Comparison of ENCODE assay signal across 23 cellular contexts in genomic region chrX:9678215-9678980, GRCh38.
A peak's percentile ranks its signal among the peaks of the same experiment; 100 is the strongest.
DNase-seq lines count a peak whose midpoint lies in the region; ATAC-seq and TF ChIP-seq lines count a peak whose summit lies in the region.
"Had no signal": no experiment of that assay in that cellular context is flagged by ENCODE, and none has a peak within 500 bp of the region (broad histone marks: within the 10 kb centered on the region; RNA-seq: fewer than 3 reads in every experiment).

No MANE protein-coding gene starts in this region.

- H3K4me3 ChIP-seq in naive thymus-derived CD4-positive, alpha-beta T cell (ENCODE audit: low read length), result no peak overlapping the region
- H3K4me3 ChIP-seq: BLaER1 treated with 17β-estradiol and CSF1 and Interleukin-3, amounts not matched to agents 10 nM and 100 nM; body of pancreas; lung; upper lobe of left lung had no signal

- no peaks in the 10 kb centered on the region for H3K4me1 ChIP-seq in naive thymus-derived CD4-positive, alpha-beta T cell (ENCODE audit: control insufficient read depth in 2 of 2, insufficient read depth in 2 of 2, low read length in 2 of 2)
- H3K4me1 ChIP-seq: body of pancreas, upper lobe of left lung had no signal

- no peaks in the 10 kb centered on the region for H3K9me3 ChIP-seq in T-helper 17 cell (ENCODE audit: control insufficient read depth, low read length, poor library complexity, severe bottlenecking)
- H3K9me3 ChIP-seq in naive thymus-derived CD4-positive, alpha-beta T cell (ENCODE audit: control insufficient read depth in 2 of 3, low read length in 3 of 3), result no peaks in the 10 kb centered on the region
- H3K9me3 ChIP-seq: body of pancreas, upper lobe of left lung had no signal

- peaks cover 31% of the 10 kb centered on the region for H3K9me3 Mint-ChIP-seq in T-helper 2 cell treated with Interferon-gamma antibody and Interleukin-4, amounts not matched to agents 5 μg/mL and 100 μg/mL, for 36 hours
- H3K9me3 Mint-ChIP-seq in chondrocyte (ENCODE audit: low read depth) (peaks cover 17% of the 10 kb centered on the region), nephron (peaks cover 16% of the 10 kb centered on the region)
- H3K9me3 Mint-ChIP-seq in naive thymus-derived CD4-positive, alpha-beta T cell, result peaks cover 0 to 28% (median 0%) of the 10 kb centered on the region in 11 donors
- H3K9me3 Mint-ChIP-seq: activated naive CD4-positive, alpha-beta T cell treated with anti-CD3 and anti-CD28 coated beads for 36 hours; HFFc6; naive thymus-derived CD8-positive, alpha-beta T cell had no signal

- no peaks in the 10 kb centered on the region for H3K27me3 ChIP-seq in naive thymus-derived CD4-positive, alpha-beta T cell (ENCODE audit: control insufficient read depth in 2 of 2, insufficient read depth in 2 of 2, low read length in 2 of 2)
- H3K27me3 ChIP-seq: BLaER1 treated with 17β-estradiol and CSF1 and Interleukin-3, amounts not matched to agents 10 nM and 100 nM; body of pancreas; upper lobe of left lung had no signal

- H3K27me3 Mint-ChIP-seq in T-helper 2 cell treated with Interferon-gamma antibody and Interleukin-4, amounts not matched to agents 5 μg/mL and 100 μg/mL, for 36 hours (ENCODE audit: low read depth), result no peaks in the 10 kb centered on the region
- H3K27me3 Mint-ChIP-seq in T-helper 17 cell (no peaks in the 10 kb centered on the region), chondrocyte (ENCODE audit: low read depth) (no peaks in the 10 kb centered on the region), nephron (ENCODE audit: low read depth) (peaks cover 3% of the 10 kb centered on the region)
- H3K27me3 Mint-ChIP-seq in naive thymus-derived CD4-positive, alpha-beta T cell, result no peaks in the 10 kb centered on the region
- H3K27me3 Mint-ChIP-seq: naive thymus-derived CD8-positive, alpha-beta T cell had no signal

- H3K4me1 Mint-ChIP-seq in T-helper 2 cell treated with Interferon-gamma antibody and Interleukin-4, amounts not matched to agents 5 μg/mL and 100 μg/mL, for 36 hours (ENCODE audit: low read depth), result peaks cover 22% of the 10 kb centered on the region
- H3K4me1 Mint-ChIP-seq in T-helper 17 cell (peaks cover 10% of the 10 kb centered on the region), chondrocyte (ENCODE audit: low read depth) (peaks cover 12% of the 10 kb centered on the region), nephron (peaks cover 25% of the 10 kb centered on the region)
- H3K4me1 Mint-ChIP-seq in naive thymus-derived CD4-positive, alpha-beta T cell, result peaks cover 0 to 35% (median 19%) of the 10 kb centered on the region in 7 donors

- ATAC-seq in T-helper 17 cell (no peak), HG03280 (IDR thresholded peaks at IDR 0.05; ENCODE audit: unreplicated experiment) (no peak)
- no peak for ATAC-seq in naive thymus-derived CD4-positive, alpha-beta T cell
- ATAC-seq: body of pancreas had no signal

- no peak for DNase-seq in T-helper 2 cell treated with Interferon-gamma antibody and Interleukin-4, amounts not matched to agents 5 μg/mL and 100 μg/mL, for 36 hours (ENCODE audit: low spot score)
- DNase-seq in T-helper 2 cell (no peak), T-helper 17 cell (no peak), chondrocyte (ENCODE audit: low spot score) (no peak), posterior vena cava (ENCODE audit: low spot score) (no peak)
- no peak for DNase-seq in naive thymus-derived CD4-positive, alpha-beta T cell
- DNase-seq: activated CD4-positive, CD25-positive, alpha-beta regulatory T cell treated with anti-CD3 and anti-CD28 coated beads, Interleukin-2, amount 50 U/mL, for 72 hours; activated CD8-positive, alpha-beta memory T cell treated with anti-CD3 and anti-CD28 coated beads, Interleukin-2, amount 50 U/mL, for 4 hours; activated naive CD4-positive, alpha-beta T cell treated with anti-CD3 and anti-CD28 coated beads for 36 hours; body of pancreas; foreskin fibroblast; HFFc6; hippocampal formation; naive thymus-derived CD8-positive, alpha-beta T cell; NCI-H524 treated with DMSO at 0.1 percent for 48 hours; OCI-M1; posterior cingulate gyrus; SIG-M5; upper lobe of left lung had no signal

- peak overlapping the region; percentile 61 for H3K4me3 Mint-ChIP-seq in T-helper 2 cell treated with Interferon-gamma antibody and Interleukin-4, amounts not matched to agents 5 μg/mL and 100 μg/mL, for 36 hours
- H3K4me3 Mint-ChIP-seq in T-helper 17 cell (no peak overlapping the region), chondrocyte (ENCODE audit: unreplicated experiment) (no peak overlapping the region), nephron (no peak overlapping the region)
- H3K4me3 Mint-ChIP-seq in naive thymus-derived CD4-positive, alpha-beta T cell, result peak overlapping the region in 1 of 10 donors; percentile 63
- H3K4me3 Mint-ChIP-seq: activated naive CD4-positive, alpha-beta T cell treated with anti-CD3 and anti-CD28 coated beads for 36 hours; HFFc6 had no signal

- peaks cover 0 to 9% (median 0%) of the 10 kb centered on the region in 3 experiments for H3K36me3 ChIP-seq in naive thymus-derived CD4-positive, alpha-beta T cell (ENCODE audit: control insufficient read depth in 2 of 3, insufficient read depth in 3 of 3, low read length in 3 of 3)
- H3K36me3 ChIP-seq: upper lobe of left lung had no signal

- no peak overlapping the region for H3K27ac ChIP-seq in naive thymus-derived CD4-positive, alpha-beta T cell (ENCODE audit: low read depth, low read length)
- H3K27ac ChIP-seq: body of pancreas, upper lobe of left lung had no signal

- CTCF ChIA-PET in naive thymus-derived CD4-positive, alpha-beta T cell (lab: Charles Lee), result interaction anchor here (0.6 kb wide), 1 partner anchor 813 kb away, joined by 3 read pairs; no protein-coding TSS in a partner anchor

- intact Hi-C loops in posterior vena cava (cut with DNase I), result no loop called here
- intact Hi-C loops in naive thymus-derived CD4-positive, alpha-beta T cell (cut with micrococcal nuclease), result loop anchor here in 1 of 2 donors (5.0 to 10.0 kb wide), 2 partner anchors 336 to 514 kb away; no protein-coding TSS in a partner anchor

- H3K27ac Mint-ChIP-seq in T-helper 2 cell treated with Interferon-gamma antibody and Interleukin-4, amounts not matched to agents 5 μg/mL and 100 μg/mL, for 36 hours, result peak overlapping the region; percentile 85
- H3K27ac Mint-ChIP-seq in T-helper 17 cell (peak overlapping the region; percentile 83), chondrocyte (ENCODE audit: unreplicated experiment) (peak overlapping the region; percentile 3), nephron (peak overlapping the region in 2 of 3 experiments; percentile 73 to 75)
- peak overlapping the region in 4 of 9 donors; percentile 10 to 91 (median 58) for H3K27ac Mint-ChIP-seq in naive thymus-derived CD4-positive, alpha-beta T cell
- H3K27ac Mint-ChIP-seq: activated naive CD4-positive, alpha-beta T cell treated with anti-CD3 and anti-CD28 coated beads for 36 hours had no signal

- no peak for TF ChIP-seq CTCF in chondrocyte (IDR thresholded peaks at IDR 0.05)
- no peak for TF ChIP-seq CTCF in nephron (IDR thresholded peaks at IDR 0.05; ENCODE audit: unreplicated experiment in 3 of 3)

- peaks cover 53% of the 10 kb centered on the region for H3K36me3 Mint-ChIP-seq in T-helper 2 cell treated with Interferon-gamma antibody and Interleukin-4, amounts not matched to agents 5 μg/mL and 100 μg/mL, for 36 hours (ENCODE audit: low read depth)
- H3K36me3 Mint-ChIP-seq in T-helper 17 cell (ENCODE audit: low read depth), result no peaks in the 10 kb centered on the region
- no peaks in the 10 kb centered on the region for H3K36me3 Mint-ChIP-seq in chondrocyte (ENCODE audit: low read depth)
- peaks cover 61% of the 10 kb centered on the region for H3K36me3 Mint-ChIP-seq in nephron (ENCODE audit: low read depth)
- H3K36me3 Mint-ChIP-seq in naive thymus-derived CD4-positive, alpha-beta T cell, result peaks cover 5 to 54% (median 18%) of the 10 kb centered on the region in 5 donors

- POLR2A ChIA-PET in naive thymus-derived CD4-positive, alpha-beta T cell (lab: Charles Lee), result interaction anchor here (0.6 kb wide), 1 partner anchor 196 kb away, joined by 3 read pairs; no protein-coding TSS in a partner anchor
